In genomic region chr7:15461576-15461975, GRCh38 we compare ENCODE assay signal across 10 cellular contexts.
DNase-seq lines count a peak whose midpoint lies in the region; TF ChIP-seq lines count a peak whose summit lies in the region.
"Had no signal": no experiment of that assay in that cellular context is flagged by ENCODE, and none has a peak within 500 bp of the region (broad histone marks: within the 10 kb centered on the region; RNA-seq: fewer than 3 reads in every experiment).

No MANE protein-coding gene starts in this region.

- H3K4me3 ChIP-seq in AG09309 (ENCODE audit: control insufficient read depth, low read depth, low read length), result no peak overlapping the region
- H3K4me3 ChIP-seq in neuronal stem cell (ENCODE audit: low read length in 2 of 2), result no peak overlapping the region

- H2BK15ac ChIP-seq in neuronal stem cell (ENCODE audit: low read length), result no peak overlapping the region

- H3K27me3 Mint-ChIP-seq in activated CD4-positive, alpha-beta memory T cell treated with anti-CD3 and anti-CD28 coated beads for 36 hours, result no peaks in the 10 kb centered on the region

- TF ChIP-seq CTCF in AG09309 (IDR thresholded peaks at IDR 0.05; ENCODE audit: control insufficient read depth, insufficient read depth, low read depth, low read length, missing control alignments), result no peak

- H2AK5ac ChIP-seq in neuronal stem cell (ENCODE audit: low read depth, low read length), result no peak overlapping the region

- WGBS in neuronal stem cell (ENCODE audit: extremely low coverage in 2 of 2, insufficient read length in 2 of 2, insufficient replicate concordance in 1 of 2), 2 donors, result no CpG with 5 or more reads among the region's 3 CpGs

- no peak overlapping the region for H3K27ac ChIP-seq in neuronal stem cell (replicated peaks; ENCODE audit: low read length)

- intact Hi-C loops in activated CD4-positive, alpha-beta memory T cell treated with anti-CD3 and anti-CD28 coated beads for 36 hours (cut with micrococcal nuclease), result no loop called here

- peaks cover 0 to 2% of the 10 kb centered on the region in 2 donors for H3K4me1 ChIP-seq in neuronal stem cell (ENCODE audit: control insufficient read depth in 2 of 2, insufficient read depth in 1 of 2, low read depth in 1 of 2, low read length in 2 of 2)

- no peak overlapping the region for H3K4me3 Mint-ChIP-seq in activated CD4-positive, alpha-beta memory T cell treated with anti-CD3 and anti-CD28 coated beads for 36 hours

- peaks cover 2% of the 10 kb centered on the region for H3K9me3 Mint-ChIP-seq in activated CD4-positive, alpha-beta memory T cell treated with anti-CD3 and anti-CD28 coated beads for 36 hours

- no peaks in the 10 kb centered on the region for H3K4me1 Mint-ChIP-seq in activated CD4-positive, alpha-beta memory T cell treated with anti-CD3 and anti-CD28 coated beads for 36 hours (ENCODE audit: low read depth)

- H3K23ac ChIP-seq in neuronal stem cell (ENCODE audit: low read depth, low read length, poor library complexity), result no peak overlapping the region

- H3K4me2 ChIP-seq in neuronal stem cell (ENCODE audit: insufficient read depth, low read length, poor library complexity, severe bottlenecking), result no peak overlapping the region

- no peak overlapping the region for H2BK5ac ChIP-seq in neuronal stem cell (ENCODE audit: low read length)

- POLR2A ChIA-PET in activated CD4-positive, alpha-beta memory T cell treated with anti-CD3 and anti-CD28 coated beads for 36 hours (lab: Charles Lee), result no interaction called here

- DNase-seq in AG09309 (ENCODE audit: low read depth) (peak; percentile 68), HT1080 (ENCODE audit: low read depth) (peak; percentile 73), dedifferentiated amniotic fluid mesenchymal stem cell (ENCODE audit: extremely low spot score) (peak; percentile 85), neuronal stem cell (ENCODE audit: low spot score) (no peak), NCI-H2107 (lab: John Stamatoyannopoulos, UW) (no peak), SIG-M5 (lab: John Stamatoyannopoulos, UW) (no peak), DMS 273 (lab: John Stamatoyannopoulos, UW; ENCODE audit: unreplicated experiment) (no peak)
- DNase-seq in activated CD4-positive, alpha-beta memory T cell treated with anti-CD3 and anti-CD28 coated beads for 36 hours, result no peak
- DNase-seq: activated CD4-positive, alpha-beta T cell treated with anti-CD3 and anti-CD28 coated beads for 48 hours; activated effector memory CD4-positive, alpha-beta T cell treated with Interleukin-2 at 50 U/mL for 16 hours had no signal

- H2BK12ac ChIP-seq in neuronal stem cell (ENCODE audit: low read length), result no peak overlapping the region

- H3K36me3 Mint-ChIP-seq in activated CD4-positive, alpha-beta memory T cell treated with anti-CD3 and anti-CD28 coated beads for 36 hours, result no peaks in the 10 kb centered on the region

- H3K14ac ChIP-seq in neuronal stem cell (ENCODE audit: low read length), result no peak overlapping the region

- H3K4ac ChIP-seq in neuronal stem cell (ENCODE audit: low read length), result no peak overlapping the region

- no peak overlapping the region for H2BK120ac ChIP-seq in neuronal stem cell (ENCODE audit: low read depth, low read length)

- no peak overlapping the region for H3K18ac ChIP-seq in neuronal stem cell (ENCODE audit: low read length)

- no peak overlapping the region for H3K9ac ChIP-seq in neuronal stem cell (ENCODE audit: low read depth, low read length, poor library complexity)

- H3K27me3 ChIP-seq in neuronal stem cell (ENCODE audit: control insufficient read depth in 3 of 3, insufficient read depth in 3 of 3, low read depth in 1 of 3, low read length in 3 of 3), result no peaks in the 10 kb centered on the region

- H4K8ac ChIP-seq in neuronal stem cell (ENCODE audit: low read depth, low read length), result no peak overlapping the region

- H3K27ac Mint-ChIP-seq in activated CD4-positive, alpha-beta memory T cell treated with anti-CD3 and anti-CD28 coated beads for 36 hours, result no peak overlapping the region

- H2AFZ ChIP-seq in neuronal stem cell (ENCODE audit: low read length), result peak overlapping the region; percentile 66

- CTCF ChIA-PET in activated CD4-positive, alpha-beta memory T cell treated with anti-CD3 and anti-CD28 coated beads for 36 hours (lab: Charles Lee), result no interaction called here

- no peaks in the 10 kb centered on the region for H3K79me1 ChIP-seq in neuronal stem cell (ENCODE audit: low read depth, low read length)

- no peak overlapping the region for H4K91ac ChIP-seq in neuronal stem cell (ENCODE audit: low read depth, low read length, poor library complexity)

- no peaks in the 10 kb centered on the region for H3K36me3 ChIP-seq in neuronal stem cell (replicated peaks in 1 of 2; ENCODE audit: control insufficient read depth in 2 of 2, insufficient read depth in 2 of 2, low read length in 2 of 2)

- no peaks in the 10 kb centered on the region for H3K9me3 ChIP-seq in neuronal stem cell (replicated peaks in 1 of 2; ENCODE audit: control insufficient read depth in 2 of 2, insufficient read depth in 1 of 2, low read depth in 1 of 2, low read length in 2 of 2)

Comparison
In these comparisons a context has a peak if more than half of its experiments do, and no peak if none do; other contexts are left out.
1. DNase-seq: peak in AG09309 (single experiment), HT1080 (single experiment) and dedifferentiated amniotic fluid mesenchymal stem cell (single experiment); none in neuronal stem cell (single experiment), NCI-H2107 (single experiment), SIG-M5 (single experiment), DMS 273 (single experiment) and activated CD4-positive, alpha-beta memory T cell treated with anti-CD3 and anti-CD28 coated beads for 36 hours (single experiment).